9 cellular contexts compared by ENCODE assay signal in the genomic region with DNA sequence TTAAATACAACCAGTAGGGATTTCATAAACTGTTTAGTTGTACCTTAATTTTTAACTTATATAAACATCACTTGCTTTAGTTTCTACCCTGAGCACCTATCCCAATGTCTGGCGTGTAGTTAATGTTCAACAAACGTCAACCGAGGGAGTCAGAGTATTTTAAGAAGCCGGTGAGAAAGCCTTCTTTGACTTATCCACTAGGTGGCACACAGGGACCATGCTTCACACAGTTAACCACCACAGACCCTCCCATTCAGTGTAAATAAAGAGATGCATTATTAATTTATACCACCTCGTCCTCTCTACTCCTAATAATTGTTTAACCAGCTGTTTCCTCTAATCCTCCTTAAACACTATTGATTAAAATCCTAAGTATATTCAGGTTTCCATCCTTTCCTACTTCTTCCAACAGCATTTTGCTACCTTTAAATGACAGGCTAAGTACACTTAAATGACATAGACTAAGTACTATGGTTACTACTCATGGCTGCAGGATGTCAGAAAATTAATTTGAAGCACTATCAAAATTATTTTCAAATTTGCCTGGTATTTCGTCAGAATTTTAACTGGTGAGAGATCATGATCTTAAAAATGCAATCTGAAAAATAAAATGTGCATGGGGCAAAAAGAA. TPM values are rescaled to one million over a fixed set of nuclear protein-coding genes. Genes with fewer than 3 reads are reported as not detected.
DNase-seq lines count a peak whose midpoint lies in the region; ATAC-seq and TF ChIP-seq lines count a peak whose summit lies in the region.
"Had no signal": no experiment of that assay in that cellular context is flagged by ENCODE, and none has a peak within 500 bp of the region (broad histone marks: within the 10 kb centered on the region; RNA-seq: fewer than 3 reads in every experiment).

No MANE protein-coding gene starts in this region.

- peak; percentile 54 for TF ChIP-seq CTCF in CD4-positive, alpha-beta T cell (IDR thresholded peaks at IDR 0.05)
- TF ChIP-seq CTCF in SK-N-SH (IDR thresholded peaks at IDR 0.05) = peak; percentile 92
- TF ChIP-seq CTCF in omental fat pad (IDR thresholded peaks at IDR 0.05) = no peak

- intact Hi-C loops in CD4-positive, alpha-beta T cell (cut with DNase I, micrococcal nuclease) = loop anchor here in 1 of 2 experiments (10.0 kb wide), 1 partner anchor 1364 kb away; no protein-coding TSS in a partner anchor

- H3K4me3 Mint-ChIP-seq in CD4-positive, alpha-beta T cell = no peak overlapping the region
- no peak overlapping the region for H3K4me3 Mint-ChIP-seq in naive B cell

- no peak for TF ChIP-seq EP300 in SK-N-SH (IDR thresholded peaks at IDR 0.05; ENCODE audit: borderline replicate concordance in 1 of 2, low read depth in 1 of 2, low read length in 1 of 2)

- peak overlapping the region in 1 of 2 experiments; percentile 26; a peak in 1 of 4 replicates for H3K4me3 ChIP-seq in SK-N-SH (ENCODE audit: low read depth in 2 of 2, low read length in 1 of 2)

- H3K9me3 ChIP-seq in CD4-positive, alpha-beta T cell (ENCODE audit: control insufficient read depth, low read length) = no peaks in the 10 kb centered on the region
- H3K9me3 ChIP-seq in SK-N-SH = no peaks in the 10 kb centered on the region

- H3K27me3 ChIP-seq in CD4-positive, alpha-beta T cell (ENCODE audit: control insufficient read depth, insufficient read depth, low read length) = peaks cover 41% of the 10 kb centered on the region
- H3K27me3 ChIP-seq in SK-N-SH (ENCODE audit: insufficient read depth) = no peaks in the 10 kb centered on the region

- DNase-seq in CD4-positive, alpha-beta T cell = no peak
- DNase-seq in NCI-H1417 (lab: John Stamatoyannopoulos, UW) = peak; percentile 54 to 83 (median 56)
- peak; percentile 66 for DNase-seq in SK-N-SH
- DNase-seq in erythroblast (lab: John Stamatoyannopoulos, UW) = peak; percentile 49 to 62
- DNase-seq in naive B cell = peak; percentile 22
- DNase-seq in omental fat pad (ENCODE audit: low spot score) = no peak

- H3K9me2 ChIP-seq in SK-N-SH = no peaks in the 10 kb centered on the region

- H3K79me2 ChIP-seq in SK-N-SH (ENCODE audit: insufficient read depth) = no peaks in the 10 kb centered on the region

- TF ChIP-seq RAD21 in SK-N-SH (IDR thresholded peaks at IDR 0.05; ENCODE audit: low read length) = peak; percentile 98

- H3K36me3 Mint-ChIP-seq in CD4-positive, alpha-beta T cell (ENCODE audit: low read depth) = no peaks in the 10 kb centered on the region
- H3K36me3 Mint-ChIP-seq in naive B cell = no peaks in the 10 kb centered on the region

- no peak overlapping the region for H3K9ac ChIP-seq in SK-N-SH

- H2AFZ ChIP-seq in SK-N-SH (ENCODE audit: low read depth) = no peak overlapping the region

- no peak overlapping the region for H3K27ac ChIP-seq in CD4-positive, alpha-beta T cell (ENCODE audit: low read depth, low read length)
- H3K27ac ChIP-seq in SK-N-SH (ENCODE audit: low read depth in 2 of 2, low read length in 1 of 2) = no peak overlapping the region

- H3K4me2 ChIP-seq in SK-N-SH = no peak overlapping the region

- WGBS in SK-N-SH (ENCODE audit: low lambda C conversion rate) = 6% methylated on average over 6 of the region's 6 CpGs

- peaks cover 61% of the 10 kb centered on the region for H3K27me3 Mint-ChIP-seq in CD4-positive, alpha-beta T cell
- H3K27me3 Mint-ChIP-seq in naive B cell = peaks cover 31 to 46% (median 36%) of the 10 kb centered on the region in 3 donors

- H4K20me1 ChIP-seq in SK-N-SH (ENCODE audit: insufficient read depth) = no peaks in the 10 kb centered on the region

- no peaks in the 10 kb centered on the region for H3F3A ChIP-seq in SK-N-SH (replicated peaks; ENCODE audit: insufficient read depth)

- no peaks in the 10 kb centered on the region for H3K36me3 ChIP-seq in SK-N-SH (replicated peaks in 1 of 2; ENCODE audit: control insufficient read depth in 1 of 2, insufficient read depth in 2 of 2, low read length in 1 of 2)

- peaks cover 13% of the 10 kb centered on the region for H3K4me1 Mint-ChIP-seq in CD4-positive, alpha-beta T cell (ENCODE audit: low read depth)
- peaks cover 6 to 18% (median 17%) of the 10 kb centered on the region in 3 donors for H3K4me1 Mint-ChIP-seq in naive B cell

- H3K27ac Mint-ChIP-seq in CD4-positive, alpha-beta T cell = no peak overlapping the region
- peak overlapping the region in 1 of 6 donors; percentile 80 for H3K27ac Mint-ChIP-seq in naive B cell

- POLR2A ChIA-PET in CD4-positive, alpha-beta T cell (lab: Charles Lee) = no interaction called here
- POLR2A ChIA-PET in SK-N-SH (lab: Yijun Ruan, JAX) = no interaction called here

- CTCF ChIA-PET in CD4-positive, alpha-beta T cell (lab: Charles Lee) = no interaction called here
- CTCF ChIA-PET in SK-N-SH (lab: Yijun Ruan, JAX) = interaction anchor here (0.5 to 2.3 kb wide), 30 partner anchors 9 to 1427 kb away, joined by 3 to 9 read pairs (median 4); no protein-coding TSS in a partner anchor

- no peaks in the 10 kb centered on the region for H3K9me3 Mint-ChIP-seq in CD4-positive, alpha-beta T cell
- no peaks in the 10 kb centered on the region for H3K9me3 Mint-ChIP-seq in naive B cell

- TF ChIP-seq POLR2A in erythroblast (IDR thresholded peaks at IDR 0.05; ENCODE audit: low read length) = no peak

- peak; percentile 59 for ATAC-seq in CD4-positive, alpha-beta T cell (ENCODE audit: poor library complexity)
- ATAC-seq in GM18868 (IDR thresholded peaks at IDR 0.05; ENCODE audit: unreplicated experiment) (peak; percentile 81), HG02973 (IDR thresholded peaks at IDR 0.05; ENCODE audit: unreplicated experiment) (peak; percentile 87), naive B cell (ENCODE audit: low read depth in 2 of 2) (peak; percentile 47 to 55), omental fat pad (ENCODE audit: low FRiP score) (no peak)

- H3K4me1 ChIP-seq in SK-N-SH (ENCODE audit: control insufficient read depth in 1 of 2, insufficient read depth in 2 of 2, low read depth in 1 of 2, low read length in 1 of 2) = peaks cover 0 to 8% of the 10 kb centered on the region in 2 experiments; a peak in 2 of 4 replicates

TF ChIP-seq in SK-N-SH, 30 proteins besides CTCF, POLR2A, EP300 and RAD21:
- TF ChIP-seq POLR2AphosphoS5 (IDR thresholded peaks at IDR 0.05; ENCODE audit: low read depth, low read length) (no peak), MEF2A (IDR thresholded peaks at IDR 0.05; ENCODE audit: borderline replicate concordance, low read depth) (no peak), SMC3 (IDR thresholded peaks at IDR 0.05; ENCODE audit: low read depth, low read length) (peak; percentile 81)
TF ChIP-seq in SK-N-SH: peak in this region for 1.

RNA-seq across cellular contexts. Expression of a gene that starts 2.3 kb away (rescaled TPM):
- not detected for total RNA-seq in CD4-positive, alpha-beta T cell
- polyA plus RNA-seq in SK-N-SH (2012; rRNA removed) = 0.30 and 0.39 TPM in 2 replicates
- 0.55 TPM in 2 replicates for polyA plus RNA-seq in SK-N-SH (2012; cell fraction: cytosol; rRNA removed)
- 0.18 and 0.27 TPM in 2 replicates for polyA plus RNA-seq in SK-N-SH (2012; cell fraction: nucleus; rRNA removed)
- polyA plus RNA-seq in naive B cell (ENCODE audit: low read depth in 6 of 6) = not detected
- not detected for total RNA-seq in omental fat pad
- total RNA-seq: T-helper 2 cell treated with Interferon-gamma antibody and Interleukin-4, amounts not matched to agents 100 ng/mL and 5 ng/mL, for 36 hours had no signal

Comparison
In these comparisons a context has a peak if more than half of its experiments do, and no peak if none do; other contexts are left out.
1. DNase-seq: peak in NCI-H1417 (3 of 3), SK-N-SH (single experiment), erythroblast (2 of 2) and naive B cell (single experiment); none in CD4-positive, alpha-beta T cell (0 of 10) and omental fat pad (single experiment).
2. CTCF ChIP-seq: peak in CD4-positive, alpha-beta T cell (single experiment) and SK-N-SH (single experiment); none in omental fat pad (0 of 3).